Comparison of ENCODE assay signal across 12 cellular contexts in genomic region chr1:59063501-59063900, GRCh38.
DNase-seq lines count a peak whose midpoint lies in the region; ATAC-seq and TF ChIP-seq lines count a peak whose summit lies in the region.
"Had no signal": no experiment of that assay in that cellular context is flagged by ENCODE, and none has a peak within 500 bp of the region (broad histone marks: within the 10 kb centered on the region; RNA-seq: fewer than 3 reads in every experiment).

No MANE protein-coding gene starts in this region.

- peaks cover 19% of the 10 kb centered on the region for H3K4me1 ChIP-seq in CD8-positive, alpha-beta memory T cell (ENCODE audit: insufficient read depth, low read length)
- peaks cover 16% of the 10 kb centered on the region for H3K4me1 ChIP-seq in adipocyte (ENCODE audit: control insufficient read depth, insufficient read depth, low read length)
- peaks cover 30% of the 10 kb centered on the region for H3K4me1 ChIP-seq in neural progenitor cell

- peaks cover 0 to 2% of the 10 kb centered on the region in 2 donors for H3K27me3 Mint-ChIP-seq in CD8-positive, alpha-beta memory T cell
- H3K27me3 Mint-ChIP-seq in neural progenitor cell (ENCODE audit: insufficient read depth, low read depth): peaks cover 2% of the 10 kb centered on the region

- H3K9me3 ChIP-seq in CD8-positive, alpha-beta memory T cell (ENCODE audit: low read length): no peaks in the 10 kb centered on the region
- H3K9me3 ChIP-seq in adipocyte (ENCODE audit: control insufficient read depth, low read length) (peaks cover 5% of the 10 kb centered on the region), neural progenitor cell (ENCODE audit: low read depth) (no peaks in the 10 kb centered on the region)
- H3K9me3 ChIP-seq: stomach had no signal

- peak overlapping the region; percentile 6 for H3K4me3 ChIP-seq in CD8-positive, alpha-beta memory T cell (ENCODE audit: low read length)
- peak overlapping the region; percentile 88 for H3K4me3 ChIP-seq in adipocyte (ENCODE audit: low read length)
- no peak overlapping the region for H3K4me3 ChIP-seq in neural progenitor cell
- H3K4me3 ChIP-seq: stomach had no signal

- no peak overlapping the region for H3K27ac ChIP-seq in CD8-positive, alpha-beta memory T cell (ENCODE audit: low read depth, low read length)
- H3K27ac ChIP-seq in neural progenitor cell: peak overlapping the region; percentile 15
- H3K27ac ChIP-seq: VCaP had no signal

- H3F3A ChIP-seq in neural progenitor cell (ENCODE audit: low read depth): peaks cover 16% of the 10 kb centered on the region

- no peaks in the 10 kb centered on the region for H3K9me3 Mint-ChIP-seq in CD8-positive, alpha-beta memory T cell
- H3K9me3 Mint-ChIP-seq in neural progenitor cell: no peaks in the 10 kb centered on the region

- DNase-seq in CD8-positive, alpha-beta memory T cell: peak in 2 of 5 donors; percentile 21 to 33
- DNase-seq in KG1 (lab: John Stamatoyannopoulos, UW) (peak; percentile 36), adipocyte (ENCODE audit: low read depth) (no peak), neural progenitor cell (ENCODE audit: low spot score) (peak; percentile 62), NCI-H82 (lab: John Stamatoyannopoulos, UW) (no peak), NOMO-1 treated with DMSO at 0.1 percent for 48 hours (lab: John Stamatoyannopoulos, UW; ENCODE audit: unreplicated experiment) (no peak)
- DNase-seq: amniotic stem cell, DMS79, NCI-H187 treated with DMSO at 0.1 percent for 48 hours, stomach had no signal

- no peak overlapping the region for H3K9ac ChIP-seq in adipocyte (ENCODE audit: low read length)
- no peak overlapping the region for H3K9ac ChIP-seq in neural progenitor cell

- peak overlapping the region; percentile 27 to 87 (median 67) for H3K27ac Mint-ChIP-seq in CD8-positive, alpha-beta memory T cell
- no peak overlapping the region for H3K27ac Mint-ChIP-seq in neural progenitor cell

- no peak for ATAC-seq in HG03442 (IDR thresholded peaks at IDR 0.05; ENCODE audit: unreplicated experiment)

- TF ChIP-seq CTCF in neural progenitor cell (IDR thresholded peaks at IDR 0.05): no peak

- peaks cover 0 to 4% (median 2%) of the 10 kb centered on the region in 3 donors for H3K36me3 Mint-ChIP-seq in CD8-positive, alpha-beta memory T cell
- H3K36me3 Mint-ChIP-seq in neural progenitor cell: no peaks in the 10 kb centered on the region

- H3K36me3 ChIP-seq in CD8-positive, alpha-beta memory T cell (ENCODE audit: insufficient read depth, low read length): no peaks in the 10 kb centered on the region
- H3K36me3 ChIP-seq in adipocyte (ENCODE audit: control insufficient read depth, insufficient read depth, low read length, severe bottlenecking) (no peaks in the 10 kb centered on the region), neural progenitor cell (no peaks in the 10 kb centered on the region)
- H3K36me3 ChIP-seq: stomach had no signal

- no peaks in the 10 kb centered on the region for H4K20me1 ChIP-seq in neural progenitor cell (ENCODE audit: low read depth)

- POLR2A ChIA-PET in CD8-positive, alpha-beta memory T cell (lab: Charles Lee): no interaction called here

- H3K4me2 ChIP-seq in neural progenitor cell: peak overlapping the region; percentile 65

- peaks cover 37 to 42% (median 42%) of the 10 kb centered on the region in 3 donors for H3K4me1 Mint-ChIP-seq in CD8-positive, alpha-beta memory T cell
- H3K4me1 Mint-ChIP-seq in neural progenitor cell: peaks cover 30% of the 10 kb centered on the region

- CTCF ChIA-PET in CD8-positive, alpha-beta memory T cell (lab: Charles Lee): no interaction called here

- peak overlapping the region in 6 of 7 donors; percentile 27 to 74 (median 54) for H3K4me3 Mint-ChIP-seq in CD8-positive, alpha-beta memory T cell
- no peak overlapping the region for H3K4me3 Mint-ChIP-seq in neural progenitor cell

- H3K79me2 ChIP-seq in neural progenitor cell (ENCODE audit: low read depth): no peaks in the 10 kb centered on the region

- no peaks in the 10 kb centered on the region for H3K27me3 ChIP-seq in CD8-positive, alpha-beta memory T cell (ENCODE audit: insufficient read depth, low read length, poor library complexity, severe bottlenecking)
- H3K27me3 ChIP-seq in adipocyte (replicated peaks; ENCODE audit: control insufficient read depth, insufficient read depth, low read length): no peaks in the 10 kb centered on the region
- H3K27me3 ChIP-seq in neural progenitor cell: no peaks in the 10 kb centered on the region
- H3K27me3 ChIP-seq: stomach had no signal

- peak overlapping the region; percentile 88 for H2AFZ ChIP-seq in neural progenitor cell (replicated peaks)

Comparison
In these comparisons a context has a peak if more than half of its experiments do, and no peak if none do; other contexts are left out.
1. DNase-seq: peak in KG1 (single experiment) and neural progenitor cell (single experiment); none in adipocyte (single experiment), NCI-H82 (single experiment) and NOMO-1 treated with DMSO at 0.1 percent for 48 hours (single experiment).